In the genomic region with DNA sequence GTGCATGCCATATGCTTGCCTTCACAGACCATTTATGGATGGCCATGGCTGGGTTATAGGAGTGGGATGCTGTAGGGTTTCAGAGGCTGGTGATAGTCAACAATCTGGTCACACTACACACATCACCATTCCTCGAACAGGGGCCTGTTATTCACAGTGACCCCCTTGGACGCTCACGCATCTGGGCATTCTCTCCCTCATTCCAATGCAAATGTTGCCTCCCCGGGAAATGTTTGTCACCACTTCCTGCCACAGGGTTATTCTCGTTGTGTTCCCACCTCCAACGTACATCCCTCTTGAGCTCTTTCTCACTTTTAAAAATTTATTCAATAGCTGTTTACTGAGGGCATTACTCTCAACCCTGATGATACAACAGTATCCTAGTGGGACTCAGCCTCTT, we compare ENCODE assay signal across 18 cellular contexts.
A peak's percentile ranks its signal among the peaks of the same experiment; 100 is the strongest.
DNase-seq lines count a peak whose midpoint lies in the region; ATAC-seq and TF ChIP-seq lines count a peak whose summit lies in the region.
"Had no signal": no experiment of that assay in that cellular context is flagged by ENCODE, and none has a peak within 500 bp of the region (broad histone marks: within the 10 kb centered on the region; RNA-seq: fewer than 3 reads in every experiment).

No MANE protein-coding gene starts in this region.

- no peak overlapping the region for H3K4me3 ChIP-seq in BLaER1
- no peak overlapping the region for H3K4me3 ChIP-seq in HUES64 (ENCODE audit: low read length)
- H3K4me3 ChIP-seq in adrenal gland, result no peak overlapping the region
- H3K4me3 ChIP-seq in mucosa of descending colon, result no peak overlapping the region
- H3K4me3 ChIP-seq: heart right ventricle, upper lobe of right lung had no signal

- H3K27ac ChIP-seq in BLaER1 (no peak overlapping the region), HUES64 (ENCODE audit: low read depth, low read length) (peak overlapping the region; percentile 75), adrenal gland (no peak overlapping the region)
- H3K27ac ChIP-seq: upper lobe of right lung had no signal

- H3K36me3 ChIP-seq in BLaER1 (no peaks in the 10 kb centered on the region), HUES64 (ENCODE audit: insufficient read depth, low read length) (no peaks in the 10 kb centered on the region), adrenal gland (replicated peaks in 1 of 2) (no peaks in the 10 kb centered on the region), mucosa of descending colon (ENCODE audit: low read depth) (no peaks in the 10 kb centered on the region)
- H3K36me3 ChIP-seq: upper lobe of right lung had no signal

- no peak for TF ChIP-seq CTCF in adrenal gland (IDR thresholded peaks at IDR 0.05)
- no peak for TF ChIP-seq CTCF in mucosa of descending colon (IDR thresholded peaks at IDR 0.05)

- H4K20me1 ChIP-seq in BLaER1, result no peaks in the 10 kb centered on the region

- peak overlapping the region; percentile 58 for H3K4me2 ChIP-seq in BLaER1

- H3K9me3 ChIP-seq in BLaER1 (no peaks in the 10 kb centered on the region), HUES64 (ENCODE audit: insufficient read depth, low read depth, low read length) (no peaks in the 10 kb centered on the region), adrenal gland (replicated peaks in 1 of 3) (no peaks in the 10 kb centered on the region), mucosa of descending colon (no peaks in the 10 kb centered on the region)
- H3K9me3 ChIP-seq: heart right ventricle, upper lobe of right lung had no signal

- intact Hi-C loops in adrenal gland (cut with DNase I) (no loop called here), mucosa of descending colon (cut with DNase I, micrococcal nuclease) (no loop called here)

- TF ChIP-seq POLR2A in adrenal gland (IDR thresholded peaks at IDR 0.05), result no peak

- H3K27me3 ChIP-seq in BLaER1 (no peaks in the 10 kb centered on the region), HUES64 (ENCODE audit: insufficient read depth, low read length) (no peaks in the 10 kb centered on the region), adrenal gland (no peaks in the 10 kb centered on the region)
- H3K27me3 ChIP-seq: heart right ventricle, upper lobe of right lung had no signal

- 17% methylated on average over 6 of the region's 6 CpGs for WGBS in HUES64
- WGBS in adrenal gland, 4 donors, result 68 to 75% (median 73%) methylated on average over 6 of the region's 6 CpGs

- H3K9ac ChIP-seq in BLaER1 (no peak overlapping the region), HUES64 (ENCODE audit: low read depth, low read length) (no peak overlapping the region)

- H3K4me1 ChIP-seq in BLaER1 (peaks cover 35% of the 10 kb centered on the region), HUES64 (ENCODE audit: insufficient read depth, low read length) (peaks cover 30% of the 10 kb centered on the region), adrenal gland (replicated peaks in 1 of 2) (peaks cover 0 to 29% of the 10 kb centered on the region in 2 donors), mucosa of descending colon (ENCODE audit: low read depth) (no peaks in the 10 kb centered on the region)

- peak; percentile 41 to 48 for DNase-seq in dermis microvascular lymphatic vessel endothelial cell (ENCODE audit: low read depth in 2 of 2)
- peak; percentile 58 to 72 for DNase-seq in lung microvascular endothelial cell (ENCODE audit: low read depth in 2 of 2)
- no peak for DNase-seq in NCI-H1930 (lab: John Stamatoyannopoulos, UW)
- DNase-seq in adrenal gland, result no peak
- DNase-seq in C1 segment of cervical spinal cord (lab: John Stamatoyannopoulos, UW), result no peak
- no peak for DNase-seq in mucosa of descending colon
- DNase-seq: activated CD4-positive, CD25-positive, alpha-beta regulatory T cell treated with anti-CD3 and anti-CD28 coated beads, Interleukin-2, amount 50 U/mL, for 72 hours; activated effector memory CD4-positive, alpha-beta T cell treated with anti-CD3 and anti-CD28 coated beads, Interleukin-2, amount 50 U/mL, for 16 hours; DMS79; GOT3; heart right ventricle; naive B cell; NCI-H146; stimulated activated CD4-positive, alpha-beta T cell treated with anti-CD3 and anti-CD28 coated beads, Interleukin-12 subunit alpha, Interleukin-12 subunit beta, amount 100 ng/mL, for 4 hours; upper lobe of right lung had no signal

- no peak for ATAC-seq in mucosa of descending colon
- ATAC-seq: left lobe of liver had no signal

Comparison
In these comparisons a context has a peak if more than half of its experiments do, and no peak if none do; other contexts are left out.
1. DNase-seq: peak in dermis microvascular lymphatic vessel endothelial cell (2 of 2) and lung microvascular endothelial cell (2 of 2); none in NCI-H1930 (0 of 2), adrenal gland (0 of 7), C1 segment of cervical spinal cord (0 of 14) and mucosa of descending colon (0 of 3).